In genomic region chr9:133635098-133635497, GRCh38 we compare ENCODE assay signal across 32 cellular contexts. TPM values are rescaled to one million over a fixed set of nuclear protein-coding genes. Genes with fewer than 3 reads are reported as not detected.
DNase-seq lines count a peak whose midpoint lies in the region; ATAC-seq and TF ChIP-seq lines count a peak whose summit lies in the region.
"Had no signal": no experiment of that assay in that cellular context is flagged by ENCODE, and none has a peak within 500 bp of the region (broad histone marks: within the 10 kb centered on the region; RNA-seq: fewer than 3 reads in every experiment).

No MANE protein-coding gene starts in this region.

- H3K9me3 ChIP-seq in neural progenitor cell (ENCODE audit: low read depth), result no peaks in the 10 kb centered on the region
- H3K9me3 ChIP-seq: left lung, psoas muscle, transverse colon had no signal

- H3K4me1 Mint-ChIP-seq in brain (peaks cover 53% of the 10 kb centered on the region), neural progenitor cell (peaks cover 42% of the 10 kb centered on the region)
- H3K4me1 Mint-ChIP-seq: activated naive CD8-positive, alpha-beta T cell treated with anti-CD3 and anti-CD28 coated beads for 36 hours; immature natural killer cell had no signal

- no peak for TF ChIP-seq POLR2A in GM18505 (IDR thresholded peaks at IDR 0.05; ENCODE audit: borderline replicate concordance, extremely low read depth, insufficient read depth, insufficient read length)

- no peaks in the 10 kb centered on the region for H3K36me3 Mint-ChIP-seq in brain
- no peaks in the 10 kb centered on the region for H3K36me3 Mint-ChIP-seq in neural progenitor cell
- H3K36me3 Mint-ChIP-seq: activated naive CD8-positive, alpha-beta T cell treated with anti-CD3 and anti-CD28 coated beads for 36 hours; immature natural killer cell had no signal

- H3K27me3 ChIP-seq in neural progenitor cell, result no peaks in the 10 kb centered on the region

- no peak overlapping the region for H2AFZ ChIP-seq in neural progenitor cell (replicated peaks)

- H3K27me3 Mint-ChIP-seq in brain (peaks cover 3% of the 10 kb centered on the region), neural progenitor cell (ENCODE audit: insufficient read depth, low read depth) (peaks cover 12% of the 10 kb centered on the region)
- H3K27me3 Mint-ChIP-seq: activated naive CD8-positive, alpha-beta T cell treated with anti-CD3 and anti-CD28 coated beads for 36 hours had no signal

- H3K27ac ChIP-seq in neural progenitor cell, result no peak overlapping the region
- H3K27ac ChIP-seq: left lung, psoas muscle, transverse colon had no signal

- peaks cover 4% of the 10 kb centered on the region for H3F3A ChIP-seq in neural progenitor cell (ENCODE audit: low read depth)

- H3K4me3 Mint-ChIP-seq in brain (peak overlapping the region in 1 of 5 experiments; percentile 22), neural progenitor cell (no peak overlapping the region)
- H3K4me3 Mint-ChIP-seq: activated naive CD8-positive, alpha-beta T cell treated with anti-CD3 and anti-CD28 coated beads for 36 hours; GM23338; immature natural killer cell had no signal

- H3K4me2 ChIP-seq in neural progenitor cell, result no peak overlapping the region
- H3K4me2 ChIP-seq: GM23338 had no signal

- H3K4me1 ChIP-seq in neural progenitor cell, result peaks cover 39% of the 10 kb centered on the region
- H3K4me1 ChIP-seq: left lung, psoas muscle, transverse colon had no signal

- H3K79me2 ChIP-seq in neural progenitor cell (ENCODE audit: low read depth), result no peaks in the 10 kb centered on the region

- TF ChIP-seq CTCF in brain (conservative IDR thresholded peaks at IDR 0.05), result no peak
- no peak for TF ChIP-seq CTCF in neural progenitor cell (IDR thresholded peaks at IDR 0.05)

- H3K27ac Mint-ChIP-seq in brain, result peak overlapping the region in 3 of 5 experiments; percentile 39 to 91 (median 67)
- H3K27ac Mint-ChIP-seq in neural progenitor cell, result peak overlapping the region; percentile 51
- H3K27ac Mint-ChIP-seq: activated naive CD8-positive, alpha-beta T cell treated with anti-CD3 and anti-CD28 coated beads for 36 hours; GM23338; immature natural killer cell had no signal

- H4K20me1 ChIP-seq in neural progenitor cell (ENCODE audit: low read depth), result no peaks in the 10 kb centered on the region

- H3K9ac ChIP-seq in neural progenitor cell, result no peak overlapping the region

- H3K4me3 ChIP-seq in neural progenitor cell, result no peak overlapping the region
- H3K4me3 ChIP-seq: GM23338, left lung, psoas muscle, transverse colon had no signal

- no peaks in the 10 kb centered on the region for H3K36me3 ChIP-seq in neural progenitor cell
- H3K36me3 ChIP-seq: left lung, transverse colon had no signal

- H3K9me3 Mint-ChIP-seq in brain, result no peaks in the 10 kb centered on the region
- H3K9me3 Mint-ChIP-seq in neural progenitor cell, result no peaks in the 10 kb centered on the region
- H3K9me3 Mint-ChIP-seq: activated naive CD8-positive, alpha-beta T cell treated with anti-CD3 and anti-CD28 coated beads for 36 hours; GM23338; immature natural killer cell had no signal

- peak; percentile 20 for DNase-seq in NCI-H146 (lab: John Stamatoyannopoulos, UW)
- DNase-seq in NCI-H146 treated with DMSO at 0.1 percent for 48 hours (lab: John Stamatoyannopoulos, UW; ENCODE audit: unreplicated experiment), result no peak
- peak; percentile 31 for DNase-seq in COLO668 (lab: John Stamatoyannopoulos, UW; ENCODE audit: unreplicated experiment)
- DNase-seq in neural progenitor cell (ENCODE audit: low spot score), result no peak
- no peak for DNase-seq in DMS79 (lab: John Stamatoyannopoulos, UW)
- no peak for DNase-seq in NCI-H774 (lab: John Stamatoyannopoulos, UW)
- DNase-seq: 8988T; activated CD4-positive, alpha-beta T cell treated with anti-CD3 and anti-CD28 coated beads, Interleukin-2, amount 50 U/mL, for 1 hour; activated CD4-positive, CD25-positive, alpha-beta regulatory T cell; activated effector memory CD4-positive, alpha-beta T cell treated with anti-CD3 and anti-CD28 coated beads, Interleukin-2, amount 50 U/mL, for 16 hours; activated naive CD8-positive, alpha-beta T cell treated with anti-CD3 and anti-CD28 coated beads for 36 hours; activated T-cell treated with anti-CD3 and anti-CD28 coated beads, Interleukin-2, amount 50 U/mL, for 1 hour; aorta; Calu3; DMS79 treated with DMSO at 0.1 percent for 48 hours; effector CD8-positive, alpha-beta T cell; GF-D8; immature natural killer cell; NCI-H1048; NCI-H1930; NCI-H526 treated with DMSO at 0.1 percent for 48 hours; nucleus accumbens; stimulated activated CD4-positive, alpha-beta T cell treated with anti-CD3 and anti-CD28 coated beads, Interleukin-4, amount 100 ng/mL, for 24 hours; T-helper 1 cell; transverse colon had no signal

- ATAC-seq in GM18505 (IDR thresholded peaks at IDR 0.05; ENCODE audit: unreplicated experiment), result no peak
- ATAC-seq: left lung, psoas muscle had no signal

RNA-seq across cellular contexts. Expression of gene DBH, which starts 1.1 kb away (rescaled TPM):
- polyA plus RNA-seq in brain (ENCODE audit: insufficient read depth, low read depth, low replicate concordance), result 4.9 TPM
- not detected in 2 replicates for total RNA-seq in neural progenitor cell (ENCODE audit: low replicate concordance)
- total RNA-seq: activated naive CD8-positive, alpha-beta T cell treated with anti-CD3 and anti-CD28 coated beads for 36 hours; aorta; Calu3; epithelial cell of proximal tubule; mesenteric fat pad; transverse colon had no signal
- polyA plus RNA-seq: aorta, immature natural killer cell had no signal

RNA-seq across cellular contexts. Expression of gene FAM163B, which starts 25.9 kb away (rescaled TPM):
- polyA plus RNA-seq in brain (ENCODE audit: insufficient read depth, low read depth, low replicate concordance), result 89.4 TPM
- 0.31 TPM in 1 of 2 replicates, not detected in the other for total RNA-seq in neural progenitor cell (ENCODE audit: low replicate concordance)
- total RNA-seq: activated naive CD8-positive, alpha-beta T cell treated with anti-CD3 and anti-CD28 coated beads for 36 hours; aorta; Calu3; epithelial cell of proximal tubule; mesenteric fat pad; psoas muscle had no signal
- polyA plus RNA-seq: aorta, immature natural killer cell, psoas muscle had no signal

Comparison
In these comparisons a context has a peak if more than half of its experiments do, and no peak if none do; other contexts are left out.
1. DNase-seq: peak in NCI-H146 (single experiment) and COLO668 (single experiment); none in NCI-H146 treated with DMSO at 0.1 percent for 48 hours (single experiment), neural progenitor cell (single experiment), DMS79 (single experiment) and NCI-H774 (single experiment).